In the genomic region with DNA sequence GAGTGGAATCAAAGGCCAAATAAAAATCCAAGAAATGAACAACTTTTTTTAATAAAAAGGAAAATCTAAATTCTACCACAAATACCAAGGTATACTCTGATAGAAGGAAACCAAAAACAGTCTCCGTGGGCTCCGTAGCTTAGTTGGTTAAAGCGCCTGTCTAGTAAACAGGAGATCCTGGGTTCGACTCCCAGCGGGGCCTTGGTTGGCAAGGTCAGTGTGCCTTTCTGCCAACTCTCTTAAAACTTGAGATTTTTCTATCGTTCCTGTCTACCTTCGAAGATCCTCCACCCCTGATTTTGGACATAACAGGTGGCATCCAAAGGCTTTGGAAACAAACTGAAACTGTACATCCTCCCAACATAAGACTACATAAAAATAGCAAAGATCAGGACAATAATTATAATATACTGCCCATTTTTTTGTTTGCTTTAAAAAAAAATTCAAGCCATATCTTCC, we compare ENCODE assay signal across 1 cellular context.
TF ChIP-seq lines count a peak whose summit lies in the region.

No MANE protein-coding gene starts in this region.

TF ChIP-seq in K562, 482 proteins besides CTCF, POLR2A, EP300 and RAD21 (continued from another document and continues in another):
- TF ChIP-seq, protein P1, sequence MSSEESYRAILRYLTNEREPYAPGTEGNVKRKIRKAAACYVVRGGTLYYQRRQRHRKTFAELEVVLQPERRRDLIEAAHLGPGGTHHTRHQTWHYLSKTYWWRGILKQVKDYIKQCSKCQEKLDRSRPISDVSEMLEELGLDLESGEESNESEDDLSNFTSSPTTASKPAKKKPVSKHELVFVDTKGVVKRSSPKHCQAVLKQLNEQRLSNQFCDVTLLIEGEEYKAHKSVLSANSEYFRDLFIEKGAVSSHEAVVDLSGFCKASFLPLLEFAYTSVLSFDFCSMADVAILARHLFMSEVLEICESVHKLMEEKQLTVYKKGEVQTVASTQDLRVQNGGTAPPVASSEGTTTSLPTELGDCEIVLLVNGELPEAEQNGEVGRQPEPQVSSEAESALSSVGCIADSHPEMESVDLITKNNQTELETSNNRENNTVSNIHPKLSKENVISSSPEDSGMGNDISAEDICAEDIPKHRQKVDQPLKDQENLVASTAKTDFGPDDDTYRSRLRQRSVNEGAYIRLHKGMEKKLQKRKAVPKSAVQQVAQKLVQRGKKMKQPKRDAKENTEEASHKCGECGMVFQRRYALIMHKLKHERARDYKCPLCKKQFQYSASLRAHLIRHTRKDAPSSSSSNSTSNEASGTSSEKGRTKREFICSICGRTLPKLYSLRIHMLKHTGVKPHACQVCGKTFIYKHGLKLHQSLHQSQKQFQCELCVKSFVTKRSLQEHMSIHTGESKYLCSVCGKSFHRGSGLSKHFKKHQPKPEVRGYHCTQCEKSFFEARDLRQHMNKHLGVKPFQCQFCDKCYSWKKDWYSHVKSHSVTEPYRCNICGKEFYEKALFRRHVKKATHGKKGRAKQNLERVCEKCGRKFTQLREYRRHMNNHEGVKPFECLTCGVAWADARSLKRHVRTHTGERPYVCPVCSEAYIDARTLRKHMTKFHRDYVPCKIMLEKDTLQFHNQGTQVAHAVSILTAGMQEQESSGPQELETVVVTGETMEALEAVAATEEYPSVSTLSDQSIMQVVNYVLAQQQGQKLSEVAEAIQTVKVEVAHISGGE (CRISPR knock-in tag; IDR thresholded peaks at IDR 0.05), result no peak
- no peak for TF ChIP-seq ZNF57 (CRISPR knock-in tag; IDR thresholded peaks at IDR 0.05)
- no peak for TF ChIP-seq TAF15 (IDR thresholded peaks at IDR 0.05; ENCODE audit: low read depth, low read length)
- TF ChIP-seq ZKSCAN1 (IDR thresholded peaks at IDR 0.05; ENCODE audit: low read depth, low read length), result peak; percentile 65; the same call in 1 of the 2 replicates
- TF ChIP-seq, protein P2, sequence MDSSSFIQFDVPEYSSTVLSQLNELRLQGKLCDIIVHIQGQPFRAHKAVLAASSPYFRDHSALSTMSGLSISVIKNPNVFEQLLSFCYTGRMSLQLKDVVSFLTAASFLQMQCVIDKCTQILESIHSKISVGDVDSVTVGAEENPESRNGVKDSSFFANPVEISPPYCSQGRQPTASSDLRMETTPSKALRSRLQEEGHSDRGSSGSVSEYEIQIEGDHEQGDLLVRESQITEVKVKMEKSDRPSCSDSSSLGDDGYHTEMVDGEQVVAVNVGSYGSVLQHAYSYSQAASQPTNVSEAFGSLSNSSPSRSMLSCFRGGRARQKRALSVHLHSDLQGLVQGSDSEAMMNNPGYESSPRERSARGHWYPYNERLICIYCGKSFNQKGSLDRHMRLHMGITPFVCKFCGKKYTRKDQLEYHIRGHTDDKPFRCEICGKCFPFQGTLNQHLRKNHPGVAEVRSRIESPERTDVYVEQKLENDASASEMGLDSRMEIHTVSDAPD (CRISPR knock-in tag; IDR thresholded peaks at IDR 0.05), result no peak
- TF ChIP-seq SMAD2 (IDR thresholded peaks at IDR 0.05; ENCODE audit: low read depth, low read length), result no peak
- TF ChIP-seq, protein P3, sequence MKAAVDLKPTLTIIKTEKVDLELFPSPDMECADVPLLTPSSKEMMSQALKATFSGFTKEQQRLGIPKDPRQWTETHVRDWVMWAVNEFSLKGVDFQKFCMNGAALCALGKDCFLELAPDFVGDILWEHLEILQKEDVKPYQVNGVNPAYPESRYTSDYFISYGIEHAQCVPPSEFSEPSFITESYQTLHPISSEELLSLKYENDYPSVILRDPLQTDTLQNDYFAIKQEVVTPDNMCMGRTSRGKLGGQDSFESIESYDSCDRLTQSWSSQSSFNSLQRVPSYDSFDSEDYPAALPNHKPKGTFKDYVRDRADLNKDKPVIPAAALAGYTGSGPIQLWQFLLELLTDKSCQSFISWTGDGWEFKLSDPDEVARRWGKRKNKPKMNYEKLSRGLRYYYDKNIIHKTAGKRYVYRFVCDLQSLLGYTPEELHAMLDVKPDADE (conservative IDR thresholded peaks at IDR 0.05; ENCODE audit: control insufficient read depth, low read depth, low read length), result peak; percentile 82
- peak; percentile 44 for TF ChIP-seq BDP1 (IDR thresholded peaks at IDR 0.05; ENCODE audit: insufficient read depth, insufficient read length)
- no peak for TF ChIP-seq XRCC3 (IDR thresholded peaks at IDR 0.05)
- no peak for TF ChIP-seq HMG20A (CRISPR knock-in tag; conservative IDR thresholded peaks at IDR 0.05)
- TF ChIP-seq, protein P4, sequence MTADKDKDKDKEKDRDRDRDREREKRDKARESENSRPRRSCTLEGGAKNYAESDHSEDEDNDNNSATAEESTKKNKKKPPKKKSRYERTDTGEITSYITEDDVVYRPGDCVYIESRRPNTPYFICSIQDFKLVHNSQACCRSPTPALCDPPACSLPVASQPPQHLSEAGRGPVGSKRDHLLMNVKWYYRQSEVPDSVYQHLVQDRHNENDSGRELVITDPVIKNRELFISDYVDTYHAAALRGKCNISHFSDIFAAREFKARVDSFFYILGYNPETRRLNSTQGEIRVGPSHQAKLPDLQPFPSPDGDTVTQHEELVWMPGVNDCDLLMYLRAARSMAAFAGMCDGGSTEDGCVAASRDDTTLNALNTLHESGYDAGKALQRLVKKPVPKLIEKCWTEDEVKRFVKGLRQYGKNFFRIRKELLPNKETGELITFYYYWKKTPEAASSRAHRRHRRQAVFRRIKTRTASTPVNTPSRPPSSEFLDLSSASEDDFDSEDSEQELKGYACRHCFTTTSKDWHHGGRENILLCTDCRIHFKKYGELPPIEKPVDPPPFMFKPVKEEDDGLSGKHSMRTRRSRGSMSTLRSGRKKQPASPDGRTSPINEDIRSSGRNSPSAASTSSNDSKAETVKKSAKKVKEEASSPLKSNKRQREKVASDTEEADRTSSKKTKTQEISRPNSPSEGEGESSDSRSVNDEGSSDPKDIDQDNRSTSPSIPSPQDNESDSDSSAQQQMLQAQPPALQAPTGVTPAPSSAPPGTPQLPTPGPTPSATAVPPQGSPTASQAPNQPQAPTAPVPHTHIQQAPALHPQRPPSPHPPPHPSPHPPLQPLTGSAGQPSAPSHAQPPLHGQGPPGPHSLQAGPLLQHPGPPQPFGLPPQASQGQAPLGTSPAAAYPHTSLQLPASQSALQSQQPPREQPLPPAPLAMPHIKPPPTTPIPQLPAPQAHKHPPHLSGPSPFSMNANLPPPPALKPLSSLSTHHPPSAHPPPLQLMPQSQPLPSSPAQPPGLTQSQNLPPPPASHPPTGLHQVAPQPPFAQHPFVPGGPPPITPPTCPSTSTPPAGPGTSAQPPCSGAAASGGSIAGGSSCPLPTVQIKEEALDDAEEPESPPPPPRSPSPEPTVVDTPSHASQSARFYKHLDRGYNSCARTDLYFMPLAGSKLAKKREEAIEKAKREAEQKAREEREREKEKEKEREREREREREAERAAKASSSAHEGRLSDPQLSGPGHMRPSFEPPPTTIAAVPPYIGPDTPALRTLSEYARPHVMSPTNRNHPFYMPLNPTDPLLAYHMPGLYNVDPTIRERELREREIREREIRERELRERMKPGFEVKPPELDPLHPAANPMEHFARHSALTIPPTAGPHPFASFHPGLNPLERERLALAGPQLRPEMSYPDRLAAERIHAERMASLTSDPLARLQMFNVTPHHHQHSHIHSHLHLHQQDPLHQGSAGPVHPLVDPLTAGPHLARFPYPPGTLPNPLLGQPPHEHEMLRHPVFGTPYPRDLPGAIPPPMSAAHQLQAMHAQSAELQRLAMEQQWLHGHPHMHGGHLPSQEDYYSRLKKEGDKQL (CRISPR knock-in tag; IDR thresholded peaks at IDR 0.05; ENCODE audit: borderline replicate concordance), result no peak
- TF ChIP-seq POLR3G (IDR thresholded peaks at IDR 0.05; ENCODE audit: extremely low read depth, insufficient read length, insufficient replicate concordance), result peak; percentile 27
- TF ChIP-seq HIVEP1 (CRISPR knock-in tag; IDR thresholded peaks at IDR 0.05), result no peak
- peak; percentile 62 for TF ChIP-seq CXXC5 (CRISPR knock-in tag; IDR thresholded peaks at IDR 0.05)
- no peak for TF ChIP-seq ZNF445 (CRISPR knock-in tag; IDR thresholded peaks at IDR 0.05; ENCODE audit: low read depth)
- 0 out of 2 replicates have a peak, but pooled peaks have one; percentile 37 for TF ChIP-seq THRAP3 (IDR thresholded peaks at IDR 0.05; ENCODE audit: borderline replicate concordance)
- no peak for TF ChIP-seq HNRNPUL1 (IDR thresholded peaks at IDR 0.05; ENCODE audit: low read length)
- TF ChIP-seq ADNP (tag; IDR thresholded peaks at IDR 0.05), result peak; percentile 76
- TF ChIP-seq SMARCC2 (IDR thresholded peaks at IDR 0.05; ENCODE audit: low read depth), result no peak
- no peak for TF ChIP-seq SMAD3 (CRISPR knock-in tag; conservative IDR thresholded peaks at IDR 0.05)
- TF ChIP-seq GTF2A2 (tag; IDR thresholded peaks at IDR 0.05), result no peak
- TF ChIP-seq, protein P5, sequence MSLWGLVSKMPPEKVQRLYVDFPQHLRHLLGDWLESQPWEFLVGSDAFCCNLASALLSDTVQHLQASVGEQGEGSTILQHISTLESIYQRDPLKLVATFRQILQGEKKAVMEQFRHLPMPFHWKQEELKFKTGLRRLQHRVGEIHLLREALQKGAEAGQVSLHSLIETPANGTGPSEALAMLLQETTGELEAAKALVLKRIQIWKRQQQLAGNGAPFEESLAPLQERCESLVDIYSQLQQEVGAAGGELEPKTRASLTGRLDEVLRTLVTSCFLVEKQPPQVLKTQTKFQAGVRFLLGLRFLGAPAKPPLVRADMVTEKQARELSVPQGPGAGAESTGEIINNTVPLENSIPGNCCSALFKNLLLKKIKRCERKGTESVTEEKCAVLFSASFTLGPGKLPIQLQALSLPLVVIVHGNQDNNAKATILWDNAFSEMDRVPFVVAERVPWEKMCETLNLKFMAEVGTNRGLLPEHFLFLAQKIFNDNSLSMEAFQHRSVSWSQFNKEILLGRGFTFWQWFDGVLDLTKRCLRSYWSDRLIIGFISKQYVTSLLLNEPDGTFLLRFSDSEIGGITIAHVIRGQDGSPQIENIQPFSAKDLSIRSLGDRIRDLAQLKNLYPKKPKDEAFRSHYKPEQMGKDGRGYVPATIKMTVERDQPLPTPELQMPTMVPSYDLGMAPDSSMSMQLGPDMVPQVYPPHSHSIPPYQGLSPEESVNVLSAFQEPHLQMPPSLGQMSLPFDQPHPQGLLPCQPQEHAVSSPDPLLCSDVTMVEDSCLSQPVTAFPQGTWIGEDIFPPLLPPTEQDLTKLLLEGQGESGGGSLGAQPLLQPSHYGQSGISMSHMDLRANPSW (CRISPR knock-in tag; IDR thresholded peaks at IDR 0.05), result no peak
- no peak for TF ChIP-seq HDAC3 (IDR thresholded peaks at IDR 0.05; ENCODE audit: borderline replicate concordance, partially characterized antibody)
- TF ChIP-seq HDAC2 (IDR thresholded peaks at IDR 0.05), result no peak
- TF ChIP-seq, protein P6, sequence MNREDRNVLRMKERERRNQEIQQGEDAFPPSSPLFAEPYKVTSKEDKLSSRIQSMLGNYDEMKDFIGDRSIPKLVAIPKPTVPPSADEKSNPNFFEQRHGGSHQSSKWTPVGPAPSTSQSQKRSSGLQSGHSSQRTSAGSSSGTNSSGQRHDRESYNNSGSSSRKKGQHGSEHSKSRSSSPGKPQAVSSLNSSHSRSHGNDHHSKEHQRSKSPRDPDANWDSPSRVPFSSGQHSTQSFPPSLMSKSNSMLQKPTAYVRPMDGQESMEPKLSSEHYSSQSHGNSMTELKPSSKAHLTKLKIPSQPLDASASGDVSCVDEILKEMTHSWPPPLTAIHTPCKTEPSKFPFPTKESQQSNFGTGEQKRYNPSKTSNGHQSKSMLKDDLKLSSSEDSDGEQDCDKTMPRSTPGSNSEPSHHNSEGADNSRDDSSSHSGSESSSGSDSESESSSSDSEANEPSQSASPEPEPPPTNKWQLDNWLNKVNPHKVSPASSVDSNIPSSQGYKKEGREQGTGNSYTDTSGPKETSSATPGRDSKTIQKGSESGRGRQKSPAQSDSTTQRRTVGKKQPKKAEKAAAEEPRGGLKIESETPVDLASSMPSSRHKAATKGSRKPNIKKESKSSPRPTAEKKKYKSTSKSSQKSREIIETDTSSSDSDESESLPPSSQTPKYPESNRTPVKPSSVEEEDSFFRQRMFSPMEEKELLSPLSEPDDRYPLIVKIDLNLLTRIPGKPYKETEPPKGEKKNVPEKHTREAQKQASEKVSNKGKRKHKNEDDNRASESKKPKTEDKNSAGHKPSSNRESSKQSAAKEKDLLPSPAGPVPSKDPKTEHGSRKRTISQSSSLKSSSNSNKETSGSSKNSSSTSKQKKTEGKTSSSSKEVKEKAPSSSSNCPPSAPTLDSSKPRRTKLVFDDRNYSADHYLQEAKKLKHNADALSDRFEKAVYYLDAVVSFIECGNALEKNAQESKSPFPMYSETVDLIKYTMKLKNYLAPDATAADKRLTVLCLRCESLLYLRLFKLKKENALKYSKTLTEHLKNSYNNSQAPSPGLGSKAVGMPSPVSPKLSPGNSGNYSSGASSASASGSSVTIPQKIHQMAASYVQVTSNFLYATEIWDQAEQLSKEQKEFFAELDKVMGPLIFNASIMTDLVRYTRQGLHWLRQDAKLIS (CRISPR knock-in tag; IDR thresholded peaks at IDR 0.05), result no peak
- TF ChIP-seq ZC3H4 (CRISPR knock-in tag; IDR thresholded peaks at IDR 0.05; ENCODE audit: borderline replicate concordance), result no peak
- TF ChIP-seq CHD1 (IDR thresholded peaks at IDR 0.05; ENCODE audit: low read length), result no peak
- TF ChIP-seq, protein P7, sequence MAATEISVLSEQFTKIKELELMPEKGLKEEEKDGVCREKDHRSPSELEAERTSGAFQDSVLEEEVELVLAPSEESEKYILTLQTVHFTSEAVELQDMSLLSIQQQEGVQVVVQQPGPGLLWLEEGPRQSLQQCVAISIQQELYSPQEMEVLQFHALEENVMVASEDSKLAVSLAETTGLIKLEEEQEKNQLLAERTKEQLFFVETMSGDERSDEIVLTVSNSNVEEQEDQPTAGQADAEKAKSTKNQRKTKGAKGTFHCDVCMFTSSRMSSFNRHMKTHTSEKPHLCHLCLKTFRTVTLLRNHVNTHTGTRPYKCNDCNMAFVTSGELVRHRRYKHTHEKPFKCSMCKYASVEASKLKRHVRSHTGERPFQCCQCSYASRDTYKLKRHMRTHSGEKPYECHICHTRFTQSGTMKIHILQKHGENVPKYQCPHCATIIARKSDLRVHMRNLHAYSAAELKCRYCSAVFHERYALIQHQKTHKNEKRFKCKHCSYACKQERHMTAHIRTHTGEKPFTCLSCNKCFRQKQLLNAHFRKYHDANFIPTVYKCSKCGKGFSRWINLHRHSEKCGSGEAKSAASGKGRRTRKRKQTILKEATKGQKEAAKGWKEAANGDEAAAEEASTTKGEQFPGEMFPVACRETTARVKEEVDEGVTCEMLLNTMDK (IDR thresholded peaks at IDR 0.05; ENCODE audit: borderline replicate concordance, insufficient read depth, low read depth, low read length, poor library complexity, severe bottlenecking), result no peak
- no peak for TF ChIP-seq EZH2 (IDR thresholded peaks at IDR 0.05; ENCODE audit: borderline replicate concordance, low read depth, low read length)
- TF ChIP-seq PHTF2 (CRISPR knock-in tag; IDR thresholded peaks at IDR 0.05), result no peak
- no peak for TF ChIP-seq PTTG1 (tag; IDR thresholded peaks at IDR 0.05; ENCODE audit: low read depth)
- peak; percentile 27 to 69; a peak in 3 of 4 replicates for TF ChIP-seq KDM1A (IDR thresholded peaks at IDR 0.05)
- TF ChIP-seq ZBTB17 (CRISPR knock-in tag; IDR thresholded peaks at IDR 0.05), result no peak
- peak in 1 of 2 experiments; percentile 58; a peak in 2 of 4 replicates for TF ChIP-seq HDAC1 (IDR thresholded peaks at IDR 0.05)
- TF ChIP-seq RFX5 (IDR thresholded peaks at IDR 0.05; ENCODE audit: low read depth, low read length), result peak; percentile 79; the same call in 1 of the 2 replicates
- TF ChIP-seq SLC30A9 (CRISPR knock-in tag; IDR thresholded peaks at IDR 0.05), result no peak
- 0 out of 2 replicates have a peak, but pooled peaks have one; percentile 20 for TF ChIP-seq HCFC1 (IDR thresholded peaks at IDR 0.05; ENCODE audit: low read depth, low read length)
- TF ChIP-seq MCM3 (IDR thresholded peaks at IDR 0.05), result no peak
- no peak for TF ChIP-seq ZNF263 (CRISPR knock-in tag; IDR thresholded peaks at IDR 0.05; ENCODE audit: borderline replicate concordance)
- TF ChIP-seq STAG1 (CRISPR knock-in tag; IDR thresholded peaks at IDR 0.05; ENCODE audit: borderline replicate concordance), result no peak
- no peak for TF ChIP-seq GATAD2B (IDR thresholded peaks at IDR 0.05; ENCODE audit: borderline replicate concordance)
